ENCODE assay signal across 1 cellular context in the genomic region with DNA sequence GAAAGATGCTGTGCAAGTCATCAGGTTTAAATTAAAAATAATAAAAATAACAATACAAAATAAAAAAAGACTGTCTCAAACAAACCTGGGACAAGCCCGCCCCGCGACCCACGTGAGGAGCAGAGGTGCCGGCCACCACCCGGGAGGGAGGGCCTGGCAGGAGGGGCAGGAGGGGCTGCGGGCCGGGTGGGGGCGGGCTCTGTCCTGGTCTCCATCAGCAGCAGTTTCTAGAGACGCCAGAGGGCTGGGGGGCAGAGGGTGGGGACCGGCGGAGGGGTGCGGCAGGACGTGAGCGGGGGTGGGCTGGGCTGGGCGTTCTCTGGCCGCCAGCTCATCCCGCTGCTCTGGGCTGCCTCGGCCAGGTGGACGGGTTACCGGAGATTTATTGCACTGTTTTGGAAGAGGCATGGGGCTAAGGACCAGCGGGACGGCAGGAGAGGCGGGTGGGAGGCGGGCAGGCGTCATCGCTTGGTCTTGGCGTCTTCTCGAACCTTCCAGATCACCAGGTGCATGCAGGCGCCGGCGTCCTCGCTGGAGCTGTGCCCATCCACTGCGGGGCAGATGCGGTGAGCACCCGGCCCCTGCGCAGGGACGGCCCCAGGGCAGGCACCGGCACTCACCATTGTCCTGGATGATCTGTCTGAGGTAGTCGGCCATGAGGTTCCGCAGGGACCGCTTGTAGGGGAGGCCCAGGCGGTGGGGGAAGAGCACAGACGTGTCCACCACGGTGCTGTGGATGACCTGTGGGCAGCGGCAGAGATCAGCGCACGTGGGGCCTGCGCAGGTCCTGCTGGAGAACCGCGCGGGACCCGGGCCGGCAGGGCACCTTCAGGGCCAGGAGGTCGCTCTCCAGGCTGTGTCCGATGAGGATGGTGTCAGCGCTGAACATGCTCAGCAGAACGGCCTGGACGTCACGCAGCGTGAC.
TF ChIP-seq lines count a peak whose summit lies in the region.

No MANE protein-coding gene starts in this region.

TF ChIP-seq in endothelial cell of umbilical vein, 7 proteins besides CTCF, POLR2A, EP300 and RAD21:
- TF ChIP-seq FOS (IDR thresholded peaks at IDR 0.05; ENCODE audit: borderline replicate concordance, insufficient read depth, low read length), result no peak
- TF ChIP-seq POLR2AphosphoS5 (IDR thresholded peaks at IDR 0.05; ENCODE audit: insufficient read depth, low read depth, low read length), result no peak
- no peak for TF ChIP-seq JUN (IDR thresholded peaks at IDR 0.05; ENCODE audit: borderline replicate concordance, insufficient read depth, insufficient read length, low read depth)
- no peak for TF ChIP-seq MYC (IDR thresholded peaks at IDR 0.05; ENCODE audit: low read depth, low read length)
- no peak for TF ChIP-seq GATA2 (IDR thresholded peaks at IDR 0.05; ENCODE audit: insufficient read depth, insufficient read length, low read depth, low read length)
- no peak for TF ChIP-seq EZH2 (IDR thresholded peaks at IDR 0.05; ENCODE audit: borderline replicate concordance, low read depth, low read length, severe bottlenecking)
- TF ChIP-seq, protein P1, sequence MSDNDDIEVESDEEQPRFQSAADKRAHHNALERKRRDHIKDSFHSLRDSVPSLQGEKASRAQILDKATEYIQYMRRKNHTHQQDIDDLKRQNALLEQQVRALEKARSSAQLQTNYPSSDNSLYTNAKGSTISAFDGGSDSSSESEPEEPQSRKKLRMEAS (IDR thresholded peaks at IDR 0.05; ENCODE audit: insufficient read depth, insufficient read length), result no peak
